8 cellular contexts compared by ENCODE assay signal in the genomic region with DNA sequence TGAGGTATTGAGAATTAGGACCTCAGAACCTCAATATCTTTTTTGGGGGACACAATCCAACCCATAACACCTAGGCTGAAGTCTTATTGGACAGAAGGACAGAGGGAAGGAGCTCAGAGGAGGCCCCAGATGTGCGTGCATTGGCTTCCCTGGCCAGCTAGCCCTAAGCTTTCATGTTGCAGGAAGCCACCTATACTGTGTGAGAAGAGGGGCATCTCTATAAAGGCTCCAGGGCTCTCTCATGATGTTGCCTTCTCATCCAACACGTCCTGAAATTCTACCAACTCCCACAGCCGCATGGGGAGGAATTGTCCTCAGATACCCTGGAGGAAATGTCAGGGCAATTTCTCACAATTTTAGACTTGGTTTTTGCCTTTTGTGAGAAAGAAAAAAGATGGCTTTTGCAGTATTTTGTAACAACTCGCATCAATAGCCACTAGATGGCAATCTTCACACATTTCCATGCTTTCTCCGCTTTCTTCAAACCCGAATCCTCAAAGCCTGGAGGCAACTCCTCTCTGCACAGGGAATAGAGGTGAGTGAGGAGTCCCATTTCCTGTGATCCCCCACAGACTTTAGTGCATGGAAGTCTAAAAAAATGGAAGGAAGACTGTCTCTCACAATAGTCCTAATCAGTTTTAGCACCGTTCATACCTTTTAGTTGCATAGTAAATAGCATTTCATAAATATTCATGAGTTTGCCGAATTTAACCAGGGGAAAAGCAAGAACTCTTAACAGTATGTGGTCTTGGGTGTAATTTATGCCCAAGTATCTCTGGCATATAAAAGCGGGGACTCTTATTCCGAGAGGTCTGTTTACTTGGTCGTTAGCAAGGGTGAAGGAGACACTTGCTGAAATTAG. TPM values are rescaled to one million over a fixed set of nuclear protein-coding genes. Genes with fewer than 3 reads are reported as not detected.
A peak's percentile ranks its signal among the peaks of the same experiment; 100 is the strongest.
DNase-seq lines count a peak whose midpoint lies in the region.

No MANE protein-coding gene starts in this region.

- peak; percentile 55 for DNase-seq in Daoy (ENCODE audit: low read depth)
- DNase-seq in H4 (ENCODE audit: low spot score) = peak; percentile 63
- DNase-seq in NCI-H1417 (lab: John Stamatoyannopoulos, UW) = peak; percentile 38 to 93 (median 65)
- peak; percentile 50 for DNase-seq in T1000 (lab: John Stamatoyannopoulos, UW)
- DNase-seq in germinal center (ENCODE audit: low spot score) = peak; percentile 15
- DNase-seq in pons (ENCODE audit: low spot score) = peak; percentile 72
- DNase-seq in activated CD8-positive, alpha-beta memory T cell treated with anti-CD3 and anti-CD28 coated beads, Interleukin-2, amount 50 U/mL, for 4 hours = no peak
- DNase-seq in NK-92 treated with Interleukin-12 subunit alpha and Interleukin-12 subunit beta, amount 100 ng/mL, for 24 hours (lab: John Stamatoyannopoulos, UW) = no peak

RNA-seq across cellular contexts. Expression of gene PPP3R2, which starts 7.4 kb away (rescaled TPM):
- not detected in 2 replicates for total RNA-seq in Daoy (2014; rRNA removed; shearing (Covaris generic))
- total RNA-seq in H4 (2014; rRNA removed; shearing (Covaris generic)) = not detected in 2 replicates

Comparison
In these comparisons a context has a peak if more than half of its experiments do, and no peak if none do; other contexts are left out.
1. DNase-seq: peak in Daoy (single experiment), H4 (single experiment), NCI-H1417 (3 of 3), T1000 (single experiment), germinal center (single experiment) and pons (single experiment); none in activated CD8-positive, alpha-beta memory T cell treated with anti-CD3 and anti-CD28 coated beads, Interleukin-2, amount 50 U/mL, for 4 hours (single experiment) and NK-92 treated with Interleukin-12 subunit alpha and Interleukin-12 subunit beta, amount 100 ng/mL, for 24 hours (single experiment).